ENCODE assay signal across 1 cellular context in genomic region chr2:20635698-20636584, GRCh38.
A peak's percentile ranks its signal among the peaks of the same experiment; 100 is the strongest.
TF ChIP-seq lines count a peak whose summit lies in the region.

No MANE protein-coding gene starts in this region.

TF ChIP-seq in HepG2, 621 proteins besides CTCF, POLR2A, EP300 and RAD21 (continued from another document and continues in another):
- TF ChIP-seq ZBTB49 (CRISPR knock-in tag; IDR thresholded peaks at IDR 0.05; ENCODE audit: borderline replicate concordance) (no peak; the same call in 1 of the 2 replicates), KAT8 (CRISPR knock-in tag; IDR thresholded peaks at IDR 0.05) (peak; percentile 82), ZNF800 (CRISPR knock-in tag; IDR thresholded peaks at IDR 0.05) (no peak), SNAI1 (CRISPR knock-in tag; IDR thresholded peaks at IDR 0.05; ENCODE audit: borderline replicate concordance) (no peak), RFX3 (CRISPR knock-in tag; IDR thresholded peaks at IDR 0.05) (no peak), TFDP2 (CRISPR knock-in tag; IDR thresholded peaks at IDR 0.05) (0 out of 2 replicates have a peak, but pooled peaks have one; percentile 27), TOPORS (CRISPR knock-in tag; IDR thresholded peaks at IDR 0.05) (0 out of 2 replicates have a peak, but pooled peaks have one; percentile 61), ZNF335 (CRISPR knock-in tag; IDR thresholded peaks at IDR 0.05) (0 out of 2 replicates have a peak, but pooled peaks have one; percentile 50), FOSL1 (CRISPR knock-in tag; IDR thresholded peaks at IDR 0.05; ENCODE audit: borderline replicate concordance) (no peak), ZNF564 (CRISPR knock-in tag; IDR thresholded peaks at IDR 0.05) (no peak), ZNF614 (CRISPR knock-in tag; IDR thresholded peaks at IDR 0.05; ENCODE audit: borderline replicate concordance) (peak; percentile 94; the same call in 1 of the 2 replicates), CSRNP2 (CRISPR knock-in tag; conservative IDR thresholded peaks at IDR 0.05; ENCODE audit: low read depth) (no peak), CERS6 (CRISPR knock-in tag; IDR thresholded peaks at IDR 0.05) (no peak), ZNF331 (CRISPR knock-in tag; IDR thresholded peaks at IDR 0.05) (peak; percentile 96), ZBTB44 (CRISPR knock-in tag; IDR thresholded peaks at IDR 0.05) (peak; percentile 53; the same call in 1 of the 2 replicates), NCOA2 (CRISPR knock-in tag; IDR thresholded peaks at IDR 0.05) (peak; percentile 44; the same call in 1 of the 2 replicates), HNRNPLL (IDR thresholded peaks at IDR 0.05; ENCODE audit: low read depth, low read length, poor library complexity, severe bottlenecking) (peak; percentile 57), ZNF678 (CRISPR knock-in tag; IDR thresholded peaks at IDR 0.05) (no peak), ZNF790 (CRISPR knock-in tag; IDR thresholded peaks at IDR 0.05; ENCODE audit: borderline replicate concordance) (no peak), ZNF615 (CRISPR knock-in tag; IDR thresholded peaks at IDR 0.05; ENCODE audit: borderline replicate concordance) (no peak), ZNF451 (CRISPR knock-in tag; IDR thresholded peaks at IDR 0.05) (peak; percentile 96; the same call in 1 of the 2 replicates), MAFG (CRISPR knock-in tag; IDR thresholded peaks at IDR 0.05) (no peak), ZFP82 (CRISPR knock-in tag; IDR thresholded peaks at IDR 0.05; ENCODE audit: borderline replicate concordance) (no peak), PAX8 (CRISPR knock-in tag; IDR thresholded peaks at IDR 0.05; ENCODE audit: borderline replicate concordance) (no peak), TEAD3 (CRISPR knock-in tag; optimal IDR thresholded peaks at IDR 0.05; ENCODE audit: borderline replicate concordance) (peak; percentile 67), ZNF770 (CRISPR knock-in tag; IDR thresholded peaks at IDR 0.05) (no peak), SMYD3 (CRISPR knock-in tag; IDR thresholded peaks at IDR 0.05) (no peak), RBAK (CRISPR knock-in tag; IDR thresholded peaks at IDR 0.05) (no peak), SRY (CRISPR knock-in tag; IDR thresholded peaks at IDR 0.05) (peak; percentile 83; the same call in 1 of the 2 replicates), ZBTB20 (CRISPR knock-in tag; IDR thresholded peaks at IDR 0.05; ENCODE audit: borderline replicate concordance, low read depth) (no peak), NFKBIZ (CRISPR knock-in tag; IDR thresholded peaks at IDR 0.05) (no peak), ZNF24 (IDR thresholded peaks at IDR 0.05) (no peak; the same call in 1 of the 2 replicates), FOXK2 (IDR thresholded peaks at IDR 0.05) (no peak), ZNF775 (CRISPR knock-in tag; IDR thresholded peaks at IDR 0.05; ENCODE audit: borderline replicate concordance) (no peak), HMGXB4 (CRISPR knock-in tag; IDR thresholded peaks at IDR 0.05; ENCODE audit: borderline replicate concordance in 1 of 2, low read depth in 1 of 2) (peak; percentile 87; a peak in 3 of 4 replicates), SOX13 (IDR thresholded peaks at IDR 0.05) (no peak), SOX13 (CRISPR knock-in tag; conservative IDR thresholded peaks at IDR 0.05 in 1 of 2, IDR thresholded peaks at IDR 0.05 in 1 of 2) (peak in 1 of 2 experiments; percentile 70; a peak in 2 of 4 replicates), ZSCAN5A (CRISPR knock-in tag; IDR thresholded peaks at IDR 0.05; ENCODE audit: borderline replicate concordance) (no peak), TAF15 (IDR thresholded peaks at IDR 0.05; ENCODE audit: low read depth, low read length, poor library complexity, severe bottlenecking) (peak; percentile 93), ZNF761 (CRISPR knock-in tag; conservative IDR thresholded peaks at IDR 0.05) (no peak; the same call in 1 of the 2 replicates), ZNF138 (CRISPR knock-in tag; IDR thresholded peaks at IDR 0.05; ENCODE audit: low read depth) (no peak), MTA1 (CRISPR knock-in tag; IDR thresholded peaks at IDR 0.05; ENCODE audit: borderline replicate concordance) (peak; percentile 83; the same call in 1 of the 2 replicates), FOXK1 (CRISPR knock-in tag; IDR thresholded peaks at IDR 0.05; ENCODE audit: borderline replicate concordance, low read depth) (0 out of 2 replicates have a peak, but pooled peaks have one; percentile 33), ZNF766 (CRISPR knock-in tag; IDR thresholded peaks at IDR 0.05; ENCODE audit: borderline replicate concordance) (no peak), DPF2 (CRISPR knock-in tag; IDR thresholded peaks at IDR 0.05; ENCODE audit: borderline replicate concordance, low read depth) (no peak), DR1 (CRISPR knock-in tag; IDR thresholded peaks at IDR 0.05) (no peak), SP2 (CRISPR knock-in tag; IDR thresholded peaks at IDR 0.05) (no peak), CHCHD3 (CRISPR knock-in tag; IDR thresholded peaks at IDR 0.05) (peak; percentile 71; the same call in 1 of the 2 replicates), SKI (IDR thresholded peaks at IDR 0.05; ENCODE audit: partially characterized antibody) (no peak), ZBTB37 (CRISPR knock-in tag; IDR thresholded peaks at IDR 0.05) (no peak), SPEN (CRISPR knock-in tag; IDR thresholded peaks at IDR 0.05; ENCODE audit: low read depth) (peak; percentile 95), STAT5B (CRISPR knock-in tag; IDR thresholded peaks at IDR 0.05) (no peak), FOXA1 (IDR thresholded peaks at IDR 0.05) (no peak), FOXA1 (CRISPR knock-in tag; IDR thresholded peaks at IDR 0.05) (no peak)
